Comparison of ENCODE assay signal across 26 cellular contexts in the genomic region with DNA sequence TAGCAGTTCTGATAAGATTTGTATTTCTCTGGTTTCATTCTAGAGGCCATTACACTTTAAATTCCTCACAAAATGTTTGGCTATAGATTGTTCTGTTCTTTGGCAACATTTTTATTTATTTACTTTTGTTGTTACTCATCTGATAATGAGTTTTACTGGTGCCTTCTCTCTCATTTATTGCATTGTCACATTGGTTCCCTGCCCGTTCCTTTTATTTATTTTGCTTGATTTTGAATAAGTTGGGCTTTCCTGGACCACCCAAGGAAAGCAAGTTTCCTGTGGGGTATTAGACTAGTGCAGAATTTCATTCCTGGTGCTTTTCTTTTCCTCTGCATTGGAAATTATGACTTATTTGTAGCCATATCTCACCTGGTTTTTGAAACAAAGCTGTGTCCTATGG.
"Had no signal": no experiment of that assay in that cellular context is flagged by ENCODE, and none has a peak within 500 bp of the region (broad histone marks: within the 10 kb centered on the region; RNA-seq: fewer than 3 reads in every experiment).

No MANE protein-coding gene starts in this region.

- H3K27ac ChIP-seq: left lung, lower lobe of right lung, pancreas, prostate gland, skin epidermis, tibial nerve, uterus had no signal

- H3K36me3 ChIP-seq: left lung, lower lobe of right lung, pancreas, prostate gland, tibial nerve, uterus had no signal

- H3K4me3 ChIP-seq: left lung, lower lobe of right lung, pancreas, prostate gland, skin epidermis, tibial nerve, uterus had no signal

- H3K27me3 ChIP-seq: left lung, pancreas, tibial nerve, uterus had no signal

- H3K9me3 ChIP-seq: left lung, lower lobe of right lung, pancreas, prostate gland, tibial nerve, uterus had no signal

- DNase-seq: immature natural killer cell; kidney; left colon; left lung; lower lobe of right lung; mammary epithelial cell; mesenchymal stem cell; naive thymus-derived CD8-positive, alpha-beta T cell; nucleus accumbens; pancreas; posterior cingulate gyrus; retina; right cardiac atrium; stimulated activated CD4-positive, alpha-beta T cell treated with anti-CD3 and anti-CD28 coated beads, Interleukin-12 subunit alpha, Interleukin-12 subunit beta, amount 100 ng/mL, for 4 hours; stimulated activated CD4-positive, alpha-beta T cell treated with anti-CD3 and anti-CD28 coated beads, Interleukin-15, amount 100 ng/mL, for 24 hours; stimulated activated CD4-positive, alpha-beta T cell treated with anti-CD3 and anti-CD28 coated beads, Interleukin-2, amount 100 ng/mL, for 24 hours; stimulated activated CD4-positive, alpha-beta T cell treated with anti-CD3 and anti-CD28 coated beads, Interleukin-4, amount 100 ng/mL, for 1 hour; stimulated activated naive CD4-positive, alpha-beta T cell; stimulated activated naive CD8-positive, alpha-beta T cell treated with anti-CD3 and anti-CD28 coated beads, Interleukin-15, amount 100 ng/mL, for 72 hours; substantia nigra; uterus had no signal

- H3K4me1 ChIP-seq: left lung, lower lobe of right lung, pancreas, prostate gland, tibial nerve, uterus had no signal

- ATAC-seq: left colon; left lung; lower lobe of right lung; naive thymus-derived CD8-positive, alpha-beta T cell; pancreas; right cardiac atrium; sciatic nerve; stimulated activated effector memory CD8-positive, alpha-beta T cell treated with anti-CD3 and anti-CD28 coated beads, Interleukin-12 subunit alpha, Interleukin-12 subunit beta, amount 100 ng/mL, for 72 hours; stimulated activated naive CD8-positive, alpha-beta T cell treated with anti-CD3 and anti-CD28 coated beads, Interleukin-15, amount 100 ng/mL, for 72 hours had no signal
